In the genomic region with DNA sequence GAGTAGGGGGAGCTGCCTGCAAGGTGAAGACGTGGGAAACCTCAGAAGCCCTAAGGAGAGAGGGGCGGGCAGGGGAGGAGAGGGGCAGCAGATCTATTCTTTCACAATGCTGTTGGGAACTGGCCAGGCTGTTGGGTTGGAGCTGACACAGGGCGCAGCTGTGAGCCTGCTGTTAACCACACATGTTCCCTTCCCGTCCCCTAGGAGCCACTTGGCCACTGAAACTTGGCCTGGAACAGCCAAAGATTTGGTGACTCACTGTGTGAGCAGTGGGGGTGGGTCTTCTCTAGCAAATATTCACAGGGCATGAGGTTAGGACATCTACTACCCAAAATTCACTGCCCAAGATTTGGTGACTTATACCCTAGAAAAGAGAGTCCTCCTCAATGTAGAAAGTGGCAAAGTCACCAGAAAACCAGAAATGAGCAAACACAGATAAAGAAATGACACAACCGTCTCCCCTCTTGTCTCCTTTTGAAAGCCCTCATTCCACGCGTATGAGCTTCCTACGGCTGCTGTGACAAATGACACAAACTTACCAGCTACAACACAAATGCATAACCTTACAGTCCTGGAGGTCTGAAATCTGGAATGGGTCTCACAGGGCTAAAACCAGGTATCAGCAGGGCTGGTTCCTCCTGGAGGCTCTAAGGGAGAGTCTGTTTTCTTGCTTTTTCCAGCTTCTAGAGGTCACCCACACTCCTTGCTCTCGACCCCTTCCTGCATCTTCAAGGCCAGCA, we compare ENCODE assay signal across 9 cellular contexts. TPM values are rescaled to one million over a fixed set of nuclear protein-coding genes. Genes with fewer than 3 reads are reported as not detected.
DNase-seq lines count a peak whose midpoint lies in the region; ATAC-seq and TF ChIP-seq lines count a peak whose summit lies in the region.
"Had no signal": no experiment of that assay in that cellular context is flagged by ENCODE, and none has a peak within 500 bp of the region (broad histone marks: within the 10 kb centered on the region; RNA-seq: fewer than 3 reads in every experiment).

No MANE protein-coding gene starts in this region.

- BruUV-seq in MCF 10A (replicated peaks; lab: Mats Ljungman, UMichigan): no TSS peak

- H3K27ac Mint-ChIP-seq in MCF 10A (ENCODE audit: low read depth, unreplicated experiment): peak overlapping the region; percentile 93
- H3K27ac Mint-ChIP-seq in activated CD8-positive, alpha-beta memory T cell treated with anti-CD3 and anti-CD28 coated beads, Interleukin-2, amount 10 ng/mL, durations not matched to agents 7 days and 5 days: no peak overlapping the region
- H3K27ac Mint-ChIP-seq: stimulated activated naive CD8-positive, alpha-beta T cell treated with anti-CD3 and anti-CD28 coated beads, Interleukin-15, Interleukin-2, amounts not matched to agents 100 ng/mL and 50 ng/mL, for 24 hours had no signal

- H3K4me3 Mint-ChIP-seq in MCF 10A (ENCODE audit: unreplicated experiment): peak overlapping the region; percentile 53
- H3K4me3 Mint-ChIP-seq in activated CD8-positive, alpha-beta memory T cell treated with anti-CD3 and anti-CD28 coated beads, Interleukin-2, amount 10 ng/mL, durations not matched to agents 7 days and 5 days: no peak overlapping the region
- H3K4me3 Mint-ChIP-seq: stimulated activated naive CD8-positive, alpha-beta T cell treated with anti-CD3 and anti-CD28 coated beads, Interleukin-15, Interleukin-2, amounts not matched to agents 100 ng/mL and 50 ng/mL, for 24 hours had no signal

- peaks cover 9% of the 10 kb centered on the region for H3K36me3 Mint-ChIP-seq in MCF 10A (ENCODE audit: insufficient read depth, unreplicated experiment)
- H3K36me3 Mint-ChIP-seq in activated CD8-positive, alpha-beta memory T cell treated with anti-CD3 and anti-CD28 coated beads, Interleukin-2, amount 10 ng/mL, durations not matched to agents 7 days and 5 days: no peaks in the 10 kb centered on the region

- DNase-seq in AG08395 (ENCODE audit: low spot score) (peak; percentile 91), MG63 (peak; percentile 82), MCF 10A (ENCODE audit: unreplicated experiment) (peak; percentile 95), lung microvascular endothelial cell (ENCODE audit: low read depth in 2 of 2) (peak; percentile 53 to 59), SK-N-DZ (ENCODE audit: low spot score) (no peak)
- DNase-seq in activated CD8-positive, alpha-beta memory T cell treated with anti-CD3 and anti-CD28 coated beads, Interleukin-2, amount 10 ng/mL, durations not matched to agents 7 days and 5 days: no peak

- intact Hi-C loops in MCF 10A (cut with micrococcal nuclease): no loop called here

- POLR2A ChIA-PET in MCF 10A (lab: Yijun Ruan, JAX): interaction anchor here (0.6 to 2.0 kb wide), 8 partner anchors 8 to 1994 kb away, joined by 3 to 11 read pairs (median 3); no protein-coding TSS in a partner anchor

- no peak for TF ChIP-seq CTCF in MCF 10A (IDR thresholded peaks at IDR 0.05; ENCODE audit: unreplicated experiment)

- H3K4me1 Mint-ChIP-seq in MCF 10A (ENCODE audit: insufficient read depth, unreplicated experiment): peaks cover 36% of the 10 kb centered on the region
- peaks cover 6% of the 10 kb centered on the region for H3K4me1 Mint-ChIP-seq in activated CD8-positive, alpha-beta memory T cell treated with anti-CD3 and anti-CD28 coated beads, Interleukin-2, amount 10 ng/mL, durations not matched to agents 7 days and 5 days

- H3K27me3 ChIP-seq in MG63: no peaks in the 10 kb centered on the region

- no peaks in the 10 kb centered on the region for H3K9me3 Mint-ChIP-seq in MCF 10A (ENCODE audit: unreplicated experiment)
- no peaks in the 10 kb centered on the region for H3K9me3 Mint-ChIP-seq in activated CD8-positive, alpha-beta memory T cell treated with anti-CD3 and anti-CD28 coated beads, Interleukin-2, amount 10 ng/mL, durations not matched to agents 7 days and 5 days (ENCODE audit: low read depth)
- H3K9me3 Mint-ChIP-seq: stimulated activated naive CD8-positive, alpha-beta T cell treated with anti-CD3 and anti-CD28 coated beads, Interleukin-15, Interleukin-2, amounts not matched to agents 100 ng/mL and 50 ng/mL, for 24 hours had no signal

- CTCF ChIA-PET in MCF 10A (lab: Yijun Ruan, JAX): interaction anchor here (0.6 to 4.0 kb wide), 5 partner anchors 21 to 280 kb away, joined by 3 to 29 read pairs (median 4); no protein-coding TSS in a partner anchor
- CTCF ChIA-PET in activated CD8-positive, alpha-beta memory T cell treated with anti-CD3 and anti-CD28 coated beads, Interleukin-2, amount 10 ng/mL, durations not matched to agents 7 days and 5 days (lab: Charles Lee): interaction anchor here (1.0 to 1.7 kb wide), 4 partner anchors 21 to 72 kb away, joined by 3 to 7 read pairs (median 4); partner anchors contain the start of gene GAA

- no peaks in the 10 kb centered on the region for H3K27me3 Mint-ChIP-seq in MCF 10A (ENCODE audit: insufficient read depth, unreplicated experiment)
- H3K27me3 Mint-ChIP-seq in activated CD8-positive, alpha-beta memory T cell treated with anti-CD3 and anti-CD28 coated beads, Interleukin-2, amount 10 ng/mL, durations not matched to agents 7 days and 5 days: peaks cover 8% of the 10 kb centered on the region
- H3K27me3 Mint-ChIP-seq: stimulated activated naive CD8-positive, alpha-beta T cell treated with anti-CD3 and anti-CD28 coated beads, Interleukin-15, Interleukin-2, amounts not matched to agents 100 ng/mL and 50 ng/mL, for 24 hours had no signal

- peaks cover 5% of the 10 kb centered on the region; the same call in 1 of the 2 replicates for H3K36me3 ChIP-seq in MG63

- H3K9me3 ChIP-seq in MG63: no peaks in the 10 kb centered on the region

- no peak overlapping the region for H3K4me3 ChIP-seq in MG63

- ATAC-seq in HG03571 (IDR thresholded peaks at IDR 0.05; ENCODE audit: unreplicated experiment) (no peak), HG03135 (IDR thresholded peaks at IDR 0.05; ENCODE audit: unreplicated experiment) (no peak)
- ATAC-seq in activated CD8-positive, alpha-beta memory T cell treated with anti-CD3 and anti-CD28 coated beads, Interleukin-2, amount 10 ng/mL, durations not matched to agents 7 days and 5 days: no peak

RNA-seq across cellular contexts. Expression of gene TBC1D16, which starts 6.3 kb away (rescaled TPM):
- total RNA-seq in MG63 (2014; rRNA removed; shearing (Covaris generic); ENCODE audit: low replicate concordance): 15.0 and 23.6 TPM in 2 replicates
- total RNA-seq in MCF 10A (2022) (21.1 and 26.5 TPM in 2 replicates), lung microvascular endothelial cell (31.2 and 48.8 TPM in 2 replicates)
- total RNA-seq in activated CD8-positive, alpha-beta memory T cell treated with anti-CD3 and anti-CD28 coated beads, Interleukin-2, amount 10 ng/mL, durations not matched to agents 7 days and 5 days: 1 to 10 TPM; 1.2 to 2.8 TPM
- polyA plus RNA-seq in SK-N-DZ (2014; cell fraction: cytosol; rRNA removed): 29.6 and 30.0 TPM in 2 replicates
- 20.4 and 25.5 TPM in 2 replicates for polyA plus RNA-seq in SK-N-DZ (2014; cell fraction: nucleus; rRNA removed)

RNA-seq across cellular contexts. Expression of gene CCDC40, which starts 7.0 kb away (rescaled TPM):
- total RNA-seq in MG63 (2014; rRNA removed; shearing (Covaris generic); ENCODE audit: low replicate concordance): 5.4 and 9.7 TPM in 2 replicates
- total RNA-seq in MCF 10A (2022) (4.1 and 4.8 TPM in 2 replicates), lung microvascular endothelial cell (0.87 and 4.0 TPM in 2 replicates)
- total RNA-seq in activated CD8-positive, alpha-beta memory T cell treated with anti-CD3 and anti-CD28 coated beads, Interleukin-2, amount 10 ng/mL, durations not matched to agents 7 days and 5 days: under 1 TPM; 0.20 to 0.84 TPM
- polyA plus RNA-seq in SK-N-DZ (2014; cell fraction: cytosol; rRNA removed): 3.7 and 10.0 TPM in 2 replicates
- 11.1 and 13.7 TPM in 2 replicates for polyA plus RNA-seq in SK-N-DZ (2014; cell fraction: nucleus; rRNA removed)

Comparison
In these comparisons a context has a peak if more than half of its experiments do, and no peak if none do; other contexts are left out.
1. DNase-seq: peak in AG08395 (single experiment), MG63 (single experiment), MCF 10A (single experiment) and lung microvascular endothelial cell (2 of 2); none in activated CD8-positive, alpha-beta memory T cell treated with anti-CD3 and anti-CD28 coated beads, Interleukin-2, amount 10 ng/mL, durations not matched to agents 7 days and 5 days (single experiment) and SK-N-DZ (single experiment).